13 cellular contexts compared by ENCODE assay signal in genomic region chr3:14438929-14439328, GRCh38. TPM values are rescaled to one million over a fixed set of nuclear protein-coding genes. Genes with fewer than 3 reads are reported as not detected.
DNase-seq lines count a peak whose midpoint lies in the region; ATAC-seq, FAIRE-seq and TF ChIP-seq lines count a peak whose summit lies in the region.
"Had no signal": no experiment of that assay in that cellular context is flagged by ENCODE, and none has a peak within 500 bp of the region (broad histone marks: within the 10 kb centered on the region; RNA-seq: fewer than 3 reads in every experiment).

No MANE protein-coding gene starts in this region.

- BruUV-seq in endothelial cell of umbilical vein (replicated peaks; lab: Mats Ljungman, UMichigan): no TSS peak
- BruUV-seq in PC-3 (replicated peaks; lab: Mats Ljungman, UMichigan): no TSS peak

- H3K4me3 ChIP-seq in GM23338: no peak overlapping the region
- H3K4me3 ChIP-seq in OCI-LY3 (ENCODE audit: low read length): peak overlapping the region; percentile 64
- no peak overlapping the region for H3K4me3 ChIP-seq in endothelial cell of umbilical vein (replicated peaks in 1 of 3; ENCODE audit: insufficient read depth in 1 of 3, low read depth in 1 of 3, low read length in 3 of 3)
- H3K4me3 ChIP-seq in PC-3 (ENCODE audit: low read length): no peak overlapping the region
- H3K4me3 ChIP-seq: esophagus squamous epithelium had no signal

- H3K79me2 ChIP-seq in GM23338 (replicated peaks; ENCODE audit: insufficient read depth) (peaks cover 82% of the 10 kb centered on the region), OCI-LY3 (ENCODE audit: low read length) (peaks cover 99% of the 10 kb centered on the region), endothelial cell of umbilical vein (ENCODE audit: control insufficient read depth, insufficient read depth, low read length) (peaks cover 17% of the 10 kb centered on the region), PC-3 (ENCODE audit: low read length) (peaks cover 64% of the 10 kb centered on the region)
- H3K79me2 ChIP-seq: parathyroid adenoma had no signal

- H3F3A ChIP-seq in GM23338 (replicated peaks; ENCODE audit: low read depth) (no peaks in the 10 kb centered on the region), PC-3 (ENCODE audit: low read length, unreplicated experiment) (no peaks in the 10 kb centered on the region)

- H3K27ac Mint-ChIP-seq in GM23338 (no peak overlapping the region), glutamatergic neuron (ENCODE audit: unreplicated experiment) (no peak overlapping the region)
- H3K27ac Mint-ChIP-seq in stimulated activated memory B cell treated with anti-CD40 and anti-IgM and Interleukin-4, amounts not matched to agents 10 μg/mL and 1 μg/mL and 100 μg/mL, for 72 hours: peak overlapping the region; percentile 92
- H3K27ac Mint-ChIP-seq: CD8-positive, alpha-beta T cell had no signal

- TF ChIP-seq POLR2A in endothelial cell of umbilical vein (IDR thresholded peaks at IDR 0.05; ENCODE audit: low read depth, low read length): no peak

- ATAC-seq in GM23338 (no peak), PC-3 (no peak)
- ATAC-seq in stimulated activated memory B cell treated with anti-CD40 and anti-IgM and Interleukin-4, amounts not matched to agents 10 μg/mL and 1 μg/mL and 100 μg/mL, for 72 hours: no peak
- ATAC-seq: CD8-positive, alpha-beta T cell had no signal

- H4K20me1 ChIP-seq in GM23338 (replicated peaks; ENCODE audit: insufficient read depth) (peaks cover 52% of the 10 kb centered on the region), OCI-LY3 (ENCODE audit: insufficient read depth, low read length) (no peaks in the 10 kb centered on the region), endothelial cell of umbilical vein (replicated peaks; ENCODE audit: control insufficient read depth, extremely low read depth, insufficient read depth, low read length) (no peaks in the 10 kb centered on the region), PC-3 (ENCODE audit: low read length) (0 out of 2 replicates have a peak, but pooled peaks cover 5% of the 10 kb centered on the region)

- H3K27me3 ChIP-seq in GM23338 (ENCODE audit: insufficient read depth): no peaks in the 10 kb centered on the region
- no peaks in the 10 kb centered on the region for H3K27me3 ChIP-seq in OCI-LY3 (ENCODE audit: low read depth, low read length)
- no peaks in the 10 kb centered on the region for H3K27me3 ChIP-seq in endothelial cell of umbilical vein (ENCODE audit: control insufficient read depth in 2 of 2, insufficient read depth in 2 of 2, low read length in 2 of 2)
- no peaks in the 10 kb centered on the region for H3K27me3 ChIP-seq in PC-3 (ENCODE audit: low read length)
- H3K27me3 ChIP-seq: esophagus squamous epithelium had no signal

- H3K9ac ChIP-seq in OCI-LY3 (ENCODE audit: low read length) (peak overlapping the region; percentile 76), endothelial cell of umbilical vein (replicated peaks; ENCODE audit: extremely low read depth, insufficient read depth, low read length) (no peak overlapping the region), PC-3 (ENCODE audit: low read length) (no peak overlapping the region)
- H3K9ac ChIP-seq: parathyroid adenoma had no signal

- no peak for FAIRE-seq in endothelial cell of umbilical vein (lab: Jason Lieb, UNC)

- H3K4me1 Mint-ChIP-seq in GM23338 (peaks cover 29% of the 10 kb centered on the region), glutamatergic neuron (ENCODE audit: low read depth, unreplicated experiment) (peaks cover 11% of the 10 kb centered on the region)
- peaks cover 67% of the 10 kb centered on the region for H3K4me1 Mint-ChIP-seq in stimulated activated memory B cell treated with anti-CD40 and anti-IgM and Interleukin-4, amounts not matched to agents 10 μg/mL and 1 μg/mL and 100 μg/mL, for 72 hours

- H3K4me3 Mint-ChIP-seq in GM23338 (no peak overlapping the region), glutamatergic neuron (ENCODE audit: unreplicated experiment) (no peak overlapping the region)
- no peak overlapping the region for H3K4me3 Mint-ChIP-seq in stimulated activated memory B cell treated with anti-CD40 and anti-IgM and Interleukin-4, amounts not matched to agents 10 μg/mL and 1 μg/mL and 100 μg/mL, for 72 hours
- H3K4me3 Mint-ChIP-seq: CD8-positive, alpha-beta T cell had no signal

- no peaks in the 10 kb centered on the region; the same call in 2 of the 3 replicates for H3K9me3 Mint-ChIP-seq in GM23338
- H3K9me3 Mint-ChIP-seq in stimulated activated memory B cell treated with anti-CD40 and anti-IgM and Interleukin-4, amounts not matched to agents 10 μg/mL and 1 μg/mL and 100 μg/mL, for 72 hours: no peaks in the 10 kb centered on the region
- no peaks in the 10 kb centered on the region for H3K9me3 Mint-ChIP-seq in glutamatergic neuron (ENCODE audit: unreplicated experiment)
- H3K9me3 Mint-ChIP-seq: CD8-positive, alpha-beta T cell had no signal

- H3K4me2 ChIP-seq in GM23338 (no peak overlapping the region), OCI-LY3 (ENCODE audit: low read length) (peak overlapping the region; percentile 95), endothelial cell of umbilical vein (ENCODE audit: insufficient read depth, low read length) (peak overlapping the region; percentile 26), PC-3 (ENCODE audit: low read length) (no peak overlapping the region)

- H3K27me3 Mint-ChIP-seq in GM23338 (ENCODE audit: insufficient read depth, low read depth, poor library complexity): peaks cover 7% of the 10 kb centered on the region
- no peaks in the 10 kb centered on the region for H3K27me3 Mint-ChIP-seq in stimulated activated memory B cell treated with anti-CD40 and anti-IgM and Interleukin-4, amounts not matched to agents 10 μg/mL and 1 μg/mL and 100 μg/mL, for 72 hours
- H3K27me3 Mint-ChIP-seq in glutamatergic neuron (ENCODE audit: unreplicated experiment): peaks cover 4% of the 10 kb centered on the region

- POLR2A ChIA-PET in endothelial cell of umbilical vein (lab: Charles Lee) (interaction anchor here (1.1 to 3.3 kb wide), 2 partner anchors 14 to 34 kb away, joined by 3 to 20 read pairs; no protein-coding TSS in a partner anchor), PC-3 (lab: Charles Lee; ENCODE audit: unreplicated experiment) (no interaction called here)

- dilution Hi-C loops in endothelial cell of umbilical vein (cut with MboI; ENCODE audit: extremely low pct_ligation_motif_present, low sequenced_read_pairs): no loop called here

- H3K36me3 Mint-ChIP-seq in GM23338 (ENCODE audit: low read depth) (peaks cover 6% of the 10 kb centered on the region), glutamatergic neuron (ENCODE audit: unreplicated experiment) (peaks cover 1% of the 10 kb centered on the region)
- peaks cover 13% of the 10 kb centered on the region for H3K36me3 Mint-ChIP-seq in stimulated activated memory B cell treated with anti-CD40 and anti-IgM and Interleukin-4, amounts not matched to agents 10 μg/mL and 1 μg/mL and 100 μg/mL, for 72 hours

- CTCF ChIA-PET in endothelial cell of umbilical vein (lab: Charles Lee): interaction anchor here (0.8 to 5.4 kb wide), 7 partner anchors 8 to 235 kb away, joined by 3 to 34 read pairs (median 4); no protein-coding TSS in a partner anchor
- CTCF ChIA-PET in PC-3 (lab: Charles Lee): no interaction called here

- H3K36me3 ChIP-seq in GM23338 (ENCODE audit: insufficient read depth) (peaks cover 5% of the 10 kb centered on the region; the same call in 1 of the 2 replicates), OCI-LY3 (replicated peaks; ENCODE audit: low read depth, low read length) (peaks cover 33% of the 10 kb centered on the region), endothelial cell of umbilical vein (ENCODE audit: control insufficient read depth in 2 of 2, extremely low read depth in 1 of 2, insufficient read depth in 2 of 2, low read length in 2 of 2) (no peaks in the 10 kb centered on the region), PC-3 (ENCODE audit: low read depth, low read length) (no peaks in the 10 kb centered on the region)

- H3K9me2 ChIP-seq in GM23338 (ENCODE audit: insufficient read depth): no peaks in the 10 kb centered on the region
- H3K9me2 ChIP-seq in PC-3 (replicated peaks; ENCODE audit: low read length): no peaks in the 10 kb centered on the region

- intact Hi-C loops in endothelial cell of umbilical vein (cut with micrococcal nuclease): loop anchor here (1.0 to 10.0 kb wide), 2 partner anchors 14 to 366 kb away; no protein-coding TSS in a partner anchor
- intact Hi-C loops in PC-3 (cut with micrococcal nuclease): no loop called here

- no peak for TF ChIP-seq CTCF in GM23338 (conservative IDR thresholded peaks at IDR 0.05; ENCODE audit: low read depth in 2 of 2)
- no peak for TF ChIP-seq CTCF in OCI-LY3 (IDR thresholded peaks at IDR 0.05; ENCODE audit: low read depth, low read length)
- TF ChIP-seq CTCF in endothelial cell of umbilical vein (IDR thresholded peaks at IDR 0.05; ENCODE audit: extremely low read depth in 1 of 2, insufficient read depth in 1 of 2, low read depth in 1 of 2, low read length in 2 of 2): no peak
- no peak for TF ChIP-seq CTCF in PC-3 (conservative IDR thresholded peaks at IDR 0.05; ENCODE audit: low read depth, low read length)
- TF ChIP-seq CTCF in glutamatergic neuron (IDR thresholded peaks at IDR 0.05; ENCODE audit: partially characterized antibody, unreplicated experiment): no peak

- DNase-seq in GM23338 (ENCODE audit: low spot score) (no peak), endothelial cell of umbilical vein (ENCODE audit: low read depth, low spot score) (no peak), NCI-H2171 treated with DMSO at 0.1 percent for 48 hours (lab: John Stamatoyannopoulos, UW) (no peak), PC-3 (no peak), glutamatergic neuron (no peak)
- DNase-seq: activated gamma-delta T cell; CD8-positive, alpha-beta T cell; esophagus squamous epithelium; islet precursor cell had no signal

- H3K9me3 ChIP-seq in OCI-LY3 (ENCODE audit: insufficient read depth, low read length) (no peaks in the 10 kb centered on the region), endothelial cell of umbilical vein (replicated peaks; ENCODE audit: control insufficient read depth, insufficient read depth, low read length) (no peaks in the 10 kb centered on the region), PC-3 (ENCODE audit: low read length) (no peaks in the 10 kb centered on the region)
- H3K9me3 ChIP-seq: esophagus squamous epithelium, heart right ventricle had no signal

- H3K4me1 ChIP-seq in GM23338 (ENCODE audit: insufficient read depth) (0 out of 2 replicates have a peak, but pooled peaks cover 4% of the 10 kb centered on the region), OCI-LY3 (ENCODE audit: low read length) (peaks cover 74% of the 10 kb centered on the region), endothelial cell of umbilical vein (ENCODE audit: control insufficient read depth, extremely low read depth, insufficient read depth, low read length) (peaks cover 60% of the 10 kb centered on the region), PC-3 (ENCODE audit: insufficient read depth, low read length) (peaks cover 33% of the 10 kb centered on the region)
- H3K4me1 ChIP-seq: parathyroid adenoma had no signal

- H3K9me1 ChIP-seq in endothelial cell of umbilical vein (replicated peaks; ENCODE audit: control insufficient read depth, extremely low read depth, insufficient read depth, low read length): no peaks in the 10 kb centered on the region

- H3K27ac ChIP-seq in GM23338 (ENCODE audit: low read depth) (0 out of 2 replicates have a peak overlapping the region, but pooled peaks have one; percentile 26), OCI-LY3 (ENCODE audit: low read length) (peak overlapping the region; percentile 94), endothelial cell of umbilical vein (ENCODE audit: insufficient read depth, low read depth, low read length) (peak overlapping the region; percentile 23), PC-3 (ENCODE audit: low read length) (no peak overlapping the region)
- H3K27ac ChIP-seq: esophagus squamous epithelium, parathyroid adenoma had no signal

- H2AFZ ChIP-seq in GM23338 (no peak overlapping the region), OCI-LY3 (ENCODE audit: low read depth, low read length) (no peak overlapping the region), endothelial cell of umbilical vein (ENCODE audit: low read depth, low read length) (no peak overlapping the region), PC-3 (ENCODE audit: low read length) (no peak overlapping the region)
- H2AFZ ChIP-seq: parathyroid adenoma had no signal

RNA-seq across cellular contexts. Expression of gene SLC6A6, which starts 36.5 kb away (rescaled TPM):
- 142 and 150 TPM in 2 replicates for total RNA-seq in GM23338 (2014; rRNA removed; shearing (Covaris generic))
- 27.5 and 31.6 TPM in 2 replicates for polyA plus RNA-seq in GM23338 (2016; fragmentation: Nextera tagmentation; extraction: Ambion mirVana)
- total RNA-seq in endothelial cell of umbilical vein: 33.8 and 38.0 TPM in 2 replicates
- polyA plus RNA-seq in endothelial cell of umbilical vein: 24.8 and 25.7 TPM in 2 replicates
- 16.9 and 19.1 TPM in 2 replicates for polyA plus RNA-seq in endothelial cell of umbilical vein (2011; cell fraction: cytosol; rRNA removed)
- polyA plus RNA-seq in endothelial cell of umbilical vein (2011; cell fraction: nucleus; rRNA removed): 51.5 and 59.3 TPM in 2 replicates
- 13.7 and 19.6 TPM in 2 replicates for polyA plus RNA-seq in endothelial cell of umbilical vein (2012)
- polyA minus RNA-seq in endothelial cell of umbilical vein: 75.0 and 82.1 TPM in 2 replicates
- polyA minus RNA-seq in endothelial cell of umbilical vein (2011; cell fraction: cytosol; rRNA and poly(A)+ RNA removed): 12.4 TPM
- 47.6 and 56.2 TPM in 2 replicates for polyA minus RNA-seq in endothelial cell of umbilical vein (2011; cell fraction: nucleus; rRNA and poly(A)+ RNA removed)
- total RNA-seq in PC-3 (2014; rRNA removed): 28.1 and 31.9 TPM in 2 replicates
- total RNA-seq in glutamatergic neuron (ENCODE audit: unreplicated experiment): 21.9 TPM

Comparison
In these comparisons a context has a peak if more than half of its experiments do, and no peak if none do; other contexts are left out.
1. H3K4me2 ChIP-seq: peak in OCI-LY3 (single experiment) and endothelial cell of umbilical vein (single experiment); none in GM23338 (single experiment) and PC-3 (single experiment).